Comparison of ENCODE assay signal across 8 cellular contexts in genomic region chr17:57935833-57936807, GRCh38. TPM values are rescaled to one million over a fixed set of nuclear protein-coding genes. Genes with fewer than 3 reads are reported as not detected.
DNase-seq lines count a peak whose midpoint lies in the region; ATAC-seq and TF ChIP-seq lines count a peak whose summit lies in the region.

No MANE protein-coding gene starts in this region.

- intact Hi-C loops in dorsolateral prefrontal cortex (cut with DNase I) = loop anchor here in 1 of 2 donors (5.0 kb wide), 1 partner anchor 51 kb away; the partner anchor contains the start of gene VEZF1
- intact Hi-C loops in uterus (cut with DNase I; ENCODE audit: low total_unique reads) = no loop called here

- H3K4me1 ChIP-seq in mesodermal cell (ENCODE audit: control insufficient read depth, insufficient read depth, low read length, poor library complexity, severe bottlenecking) = peaks cover 64% of the 10 kb centered on the region
- H3K4me1 ChIP-seq in uterus = peaks cover 11 to 25% of the 10 kb centered on the region in 2 donors

- H3K4me3 ChIP-seq in dorsolateral prefrontal cortex (peak overlapping the region in 23 of 59 donors; percentile 0 to 52 (median 13)), mesodermal cell (ENCODE audit: extremely low read depth, insufficient read depth, low read length, poor library complexity, severe bottlenecking) (no peak overlapping the region), uterus (peak overlapping the region in 1 of 2 donors; percentile 10)

- H3K9me3 ChIP-seq in mesodermal cell (ENCODE audit: control insufficient read depth, low read length) (no peaks in the 10 kb centered on the region), uterus (no peaks in the 10 kb centered on the region)

- DNase-seq in NCI-H1092 treated with DMSO at 0.1 percent for 48 hours (lab: John Stamatoyannopoulos, UW) = peak; percentile 53
- DNase-seq in NCI-H1092 (lab: John Stamatoyannopoulos, UW) = no peak
- peak in 4 of 10 donors; percentile 43 to 67 (median 52) for DNase-seq in dorsolateral prefrontal cortex
- DNase-seq in uterus = peak; percentile 72 to 83
- no peak for DNase-seq in germinal center (ENCODE audit: low spot score)

- no peaks in the 10 kb centered on the region for H3K36me3 ChIP-seq in mesodermal cell (ENCODE audit: control insufficient read depth, insufficient read depth, low read length)
- H3K36me3 ChIP-seq in uterus = no peaks in the 10 kb centered on the region

- 64 to 67% methylated on average over 8 to 10 of the region's 11 CpGs for WGBS in mesodermal cell (ENCODE audit: insufficient coverage in 2 of 2), 2 experiments

- H3K27me3 ChIP-seq in dorsolateral prefrontal cortex (no peaks in the 10 kb centered on the region), uterus (no peaks in the 10 kb centered on the region)

- TF ChIP-seq POLR2A in uterus (IDR thresholded peaks at IDR 0.05) = no peak

- TF ChIP-seq CTCF in dorsolateral prefrontal cortex (IDR thresholded peaks at IDR 0.05 in 54 of 56, conservative IDR thresholded peaks at IDR 0.05 in 2 of 56; ENCODE audit: low read depth in 1 of 56, partially characterized antibody in 56 of 56) = peak in 2 of 56 donors; percentile 0 to 17
- no peak for TF ChIP-seq CTCF in uterus (IDR thresholded peaks at IDR 0.05)

- H3K27ac ChIP-seq in dorsolateral prefrontal cortex (peak overlapping the region; percentile 86 to 100 (median 99)), mesodermal cell (ENCODE audit: low read depth, low read length, severe bottlenecking) (peak overlapping the region; percentile 100), uterus (peak overlapping the region; percentile 88 to 91)

- ATAC-seq in activated CD4-positive, CD25-positive, alpha-beta regulatory T cell treated with anti-CD3 and anti-CD28 coated beads, Interleukin-2, amount 50 U/mL, for 24 hours = no peak
- ATAC-seq in HG03460 (IDR thresholded peaks at IDR 0.05; ENCODE audit: unreplicated experiment) = no peak

RNA-seq across cellular contexts. Expression of gene CUEDC1, which starts 19.1 kb away (rescaled TPM):
- total RNA-seq in dorsolateral prefrontal cortex (100 to 1,000 TPM in 1 of 120 experiments, 10 to 100 TPM in 119; 17.3 to 105 (median 33.6) TPM), uterus (10 to 100 TPM in 3 of 4 donors, 1 to 10 TPM in 1; 7.9 to 63.6 (median 18.8) TPM)
- polyA plus RNA-seq in mesodermal cell (2013, experiment 1 of 2) = 17.0 TPM
- polyA plus RNA-seq in mesodermal cell (2013, experiment 2 of 2) = 17.3 TPM

RNA-seq across cellular contexts. Expression of gene VEZF1, which starts 51.9 kb away (rescaled TPM):
- total RNA-seq in dorsolateral prefrontal cortex = 100 to 1,000 TPM in 1 of 120 experiments, 10 to 100 TPM in 119; 29.6 to 117 (median 50.6) TPM
- polyA plus RNA-seq in mesodermal cell (2013, experiment 1 of 2) = 80.2 TPM
- polyA plus RNA-seq in mesodermal cell (2013, experiment 2 of 2) = 79.5 TPM
- total RNA-seq in uterus = 100 to 1,000 TPM in 2 of 4 donors, 10 to 100 TPM in 2; 58.8 to 133 (median 110) TPM

Comparison
In these comparisons a context has a peak if more than half of its experiments do, and no peak if none do; other contexts are left out.
1. DNase-seq: peak in NCI-H1092 treated with DMSO at 0.1 percent for 48 hours (single experiment) and uterus (2 of 2); none in NCI-H1092 (single experiment) and germinal center (single experiment).
2. Peak in every context shown above with its lines, with median percentiles within 50 percentile points of each other: H3K27ac ChIP-seq.